ENCODE assay signal across 8 cellular contexts in genomic region chr7:105013283-105013817, GRCh38. TPM values are rescaled to one million over a fixed set of nuclear protein-coding genes. Genes with fewer than 3 reads are reported as not detected.
DNase-seq lines count a peak whose midpoint lies in the region; ATAC-seq and TF ChIP-seq lines count a peak whose summit lies in the region.

No MANE protein-coding gene starts in this region.

- H3K4me3 ChIP-seq in coronary artery: peak overlapping the region; percentile 94

- DNase-seq in Ammon's horn (ENCODE audit: low spot score) (peak; percentile 95), NCI-H446 treated with DMSO at 0.1 percent for 48 hours (lab: John Stamatoyannopoulos, UW) (peak; percentile 64), coronary artery (ENCODE audit: low spot score) (peak; percentile 97), left lobe of liver (ENCODE audit: low spot score) (peak; percentile 96)
- peak; percentile 93 to 96 for DNase-seq in activated CD4-positive, alpha-beta T cell treated with anti-CD3 and anti-CD28 coated beads for 4 hours
- peak; percentile 89 to 96 for DNase-seq in stimulated activated CD4-positive, alpha-beta T cell treated with anti-CD3 and anti-CD28 coated beads, Interleukin-2, amount 100 ng/mL, for 24 hours

- H3K27ac ChIP-seq in coronary artery: peak overlapping the region; percentile 99 to 100

- ATAC-seq in GM19035 (IDR thresholded peaks at IDR 0.05; ENCODE audit: unreplicated experiment): peak; percentile 37
- peak; percentile 45 for ATAC-seq in HG03354 (IDR thresholded peaks at IDR 0.05; ENCODE audit: poor library complexity, severe bottlenecking, unreplicated experiment)
- ATAC-seq in left lobe of liver: peak; percentile 76

- TF ChIP-seq CTCF in coronary artery (IDR thresholded peaks at IDR 0.05): no peak

RNA-seq across cellular contexts. Expression of gene KMT2E, which starts 0.7 kb away (rescaled TPM):
- total RNA-seq in left lobe of liver: 22.9 TPM

Comparison
In these comparisons a context has a peak if more than half of its experiments do, and no peak if none do; other contexts are left out.
1. Peak in every context shown above with its lines: DNase-seq, ATAC-seq, H3K4me3 ChIP-seq and H3K27ac ChIP-seq.